Comparison of ENCODE assay signal across 18 cellular contexts in the genomic region with DNA sequence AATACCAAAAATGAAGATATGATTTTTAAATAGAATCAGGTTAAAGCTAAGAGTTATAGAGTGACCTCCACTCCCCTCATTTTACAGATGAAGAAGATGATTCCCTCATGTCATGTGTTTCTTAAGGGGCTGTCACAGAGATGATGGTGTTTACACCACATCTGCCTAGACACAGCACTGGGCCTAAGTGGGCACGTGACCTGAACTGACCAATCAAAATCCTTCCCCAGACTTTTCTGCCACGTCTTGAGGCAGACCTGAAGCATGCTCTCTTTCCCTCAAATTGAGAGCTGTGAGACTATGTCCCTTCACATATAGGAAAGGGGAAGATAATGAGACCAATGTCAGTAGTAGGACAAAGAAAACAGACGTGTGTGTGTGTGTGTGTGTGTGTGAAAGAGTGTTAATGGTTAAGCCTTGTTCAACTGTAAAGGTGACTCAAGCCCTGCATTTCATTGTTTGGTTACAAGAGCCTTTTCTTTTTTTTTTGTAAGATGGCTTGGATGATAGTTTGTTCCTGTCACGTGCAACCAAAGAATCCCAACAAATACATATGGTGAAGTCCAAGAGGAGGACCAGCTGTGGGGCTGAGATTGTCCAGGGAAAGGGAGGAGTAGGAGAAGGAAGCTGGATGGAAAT.
"Had no signal": no experiment of that assay in that cellular context is flagged by ENCODE, and none has a peak within 500 bp of the region (broad histone marks: within the 10 kb centered on the region; RNA-seq: fewer than 3 reads in every experiment).

No MANE protein-coding gene starts in this region.

- H3K9me3 Mint-ChIP-seq: activated naive CD4-positive, alpha-beta T cell treated with anti-CD3 and anti-CD28 coated beads, Interleukin-2, amount 50 U/mL, for 24 hours; memory B cell; nephron progenitor cell had no signal

- DNase-seq: activated CD8-positive, alpha-beta memory T cell treated with anti-CD3 and anti-CD28 coated beads, Interleukin-2, amount 50 U/mL, for 48 hours; activated CD8-positive, alpha-beta T cell treated with anti-CD3 and anti-CD28 coated beads, Interleukin-2, amount 10 ng/mL, durations not matched to agents 7 days and 5 days; activated effector memory CD4-positive, alpha-beta T cell treated with Interleukin-2 at 50 U/mL for 16 hours; body of pancreas; central memory CD4-positive, alpha-beta T cell; cortex of kidney; effector CD8-positive, alpha-beta T cell; hypothalamus; left lung; nephron progenitor cell; stimulated activated CD4-positive, alpha-beta T cell treated with anti-CD3 and anti-CD28 coated beads, Interleukin-2, amount 100 ng/mL, for 48 hours; stimulated activated naive CD8-positive, alpha-beta T cell treated with anti-CD3 and anti-CD28 coated beads, Interleukin-15, Interleukin-2, amounts not matched to agents 100 U/mL and 50 U/mL, for 24 hours; T-cell; T1000; upper lobe of left lung had no signal

- H3K27ac ChIP-seq: body of pancreas, left lung, suprapubic skin, upper lobe of left lung had no signal

- H3K4me3 Mint-ChIP-seq: activated CD8-positive, alpha-beta T cell treated with anti-CD3 and anti-CD28 coated beads, Interleukin-2, amount 10 ng/mL, durations not matched to agents 7 days and 5 days; activated naive CD4-positive, alpha-beta T cell treated with anti-CD3 and anti-CD28 coated beads, Interleukin-2, amount 50 U/mL, for 24 hours; memory B cell; nephron progenitor cell; T-cell had no signal

- H3K27me3 ChIP-seq: body of pancreas, left lung, suprapubic skin, upper lobe of left lung had no signal

- H3K4me3 ChIP-seq: body of pancreas, left lung, suprapubic skin, upper lobe of left lung had no signal

- ATAC-seq: activated CD8-positive, alpha-beta T cell treated with anti-CD3 and anti-CD28 coated beads, Interleukin-2, amount 10 ng/mL, durations not matched to agents 7 days and 5 days; body of pancreas; left lung; stimulated activated naive CD8-positive, alpha-beta T cell treated with anti-CD3 and anti-CD28 coated beads, Interleukin-15, Interleukin-2, amounts not matched to agents 100 U/mL and 50 U/mL, for 24 hours; T-cell had no signal

- H3K27me3 Mint-ChIP-seq: activated naive CD4-positive, alpha-beta T cell treated with anti-CD3 and anti-CD28 coated beads, Interleukin-2, amount 50 U/mL, for 24 hours; memory B cell; T-cell had no signal

- H3K27ac Mint-ChIP-seq: activated CD8-positive, alpha-beta T cell treated with anti-CD3 and anti-CD28 coated beads, Interleukin-2, amount 10 ng/mL, durations not matched to agents 7 days and 5 days; activated naive CD4-positive, alpha-beta T cell treated with anti-CD3 and anti-CD28 coated beads, Interleukin-2, amount 50 U/mL, for 24 hours; memory B cell; nephron progenitor cell; T-cell had no signal

- H3K9me3 ChIP-seq: body of pancreas, left lung, suprapubic skin, upper lobe of left lung had no signal

- H3K4me1 ChIP-seq: left lung, suprapubic skin, upper lobe of left lung had no signal
